Comparison of ENCODE assay signal across 8 cellular contexts in the genomic region with DNA sequence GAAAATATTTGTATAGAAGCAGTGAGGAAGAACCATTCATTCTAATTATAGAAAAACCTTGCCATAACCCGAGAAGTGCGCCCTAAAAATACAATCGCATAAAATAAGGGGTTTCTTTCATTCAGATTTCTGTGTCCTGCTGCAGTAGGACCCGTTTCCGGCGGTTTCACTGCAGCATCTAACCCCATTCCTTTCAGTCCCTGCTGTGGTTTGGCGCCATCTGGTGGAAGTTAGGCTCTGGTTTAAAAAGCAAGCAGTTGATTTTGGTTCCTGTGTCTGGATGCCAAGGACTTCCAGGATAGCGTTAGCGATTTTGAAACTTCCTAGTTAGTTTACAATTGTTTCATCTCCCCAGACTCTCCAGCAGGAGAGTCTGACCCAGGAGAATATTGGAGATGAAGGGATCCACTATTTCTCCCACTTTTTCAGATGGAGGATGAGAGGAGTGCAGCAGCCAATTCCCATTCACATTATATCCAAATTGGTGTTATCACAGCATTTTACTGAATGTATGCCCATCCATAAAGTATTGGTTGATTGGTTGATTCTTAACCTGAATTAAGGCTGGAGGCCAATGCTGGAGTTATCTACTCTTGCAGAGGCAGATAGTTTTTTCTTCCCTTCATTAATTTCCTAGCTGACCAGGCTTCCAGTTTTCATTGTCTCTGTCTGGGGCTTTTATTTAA.
DNase-seq lines count a peak whose midpoint lies in the region; ATAC-seq, FAIRE-seq and TF ChIP-seq lines count a peak whose summit lies in the region.

No MANE protein-coding gene starts in this region.

- H3K4me3 ChIP-seq in endothelial cell of umbilical vein (replicated peaks in 1 of 3; ENCODE audit: insufficient read depth in 1 of 3, low read depth in 1 of 3, low read length in 3 of 3) (peak overlapping the region in 1 of 3 experiments; percentile 37), mucosa of descending colon (no peak overlapping the region)

- H4K20me1 ChIP-seq in endothelial cell of umbilical vein (replicated peaks; ENCODE audit: control insufficient read depth, extremely low read depth, insufficient read depth, low read length) = no peaks in the 10 kb centered on the region

- H3K4me2 ChIP-seq in endothelial cell of umbilical vein (ENCODE audit: insufficient read depth, low read length) = peak overlapping the region; percentile 77

- peak; percentile 94 for FAIRE-seq in endothelial cell of umbilical vein (lab: Jason Lieb, UNC)

- dilution Hi-C loops in endothelial cell of umbilical vein (cut with MboI; ENCODE audit: extremely low pct_ligation_motif_present, low sequenced_read_pairs) = no loop called here

- DNase-seq in COR-L47 (lab: John Stamatoyannopoulos, UW) = peak; percentile 89
- DNase-seq in GM20000 (ENCODE audit: low spot score) = peak; percentile 71
- peak; percentile 80 for DNase-seq in HK-2 (ENCODE audit: unreplicated experiment)
- DNase-seq in NCI-H82 treated with DMSO at 0.1 percent for 48 hours (lab: John Stamatoyannopoulos, UW; ENCODE audit: unreplicated experiment) = peak; percentile 75
- peak; percentile 83 for DNase-seq in activated CD8-positive, alpha-beta memory T cell treated with anti-CD3 and anti-CD28 coated beads for 24 hours
- DNase-seq in endothelial cell of umbilical vein (ENCODE audit: low read depth, low spot score) = peak; percentile 80
- DNase-seq in mucosa of descending colon = peak in 2 of 3 donors; percentile 71 to 95
- peak; percentile 23 to 29 for DNase-seq in stimulated activated CD8-positive, alpha-beta memory T cell treated with anti-CD3 and anti-CD28 coated beads, Interleukin-4, amount 100 ng/mL, for 4 hours (ENCODE audit: low read depth in 2 of 2, low spot score in 1 of 2)

- no peak overlapping the region for H3K27ac ChIP-seq in endothelial cell of umbilical vein (ENCODE audit: insufficient read depth, low read depth, low read length)

- H3K9me1 ChIP-seq in endothelial cell of umbilical vein (replicated peaks; ENCODE audit: control insufficient read depth, extremely low read depth, insufficient read depth, low read length) = no peaks in the 10 kb centered on the region

- BruUV-seq in endothelial cell of umbilical vein (replicated peaks; lab: Mats Ljungman, UMichigan) = no TSS peak

- no peak for TF ChIP-seq POLR2A in endothelial cell of umbilical vein (IDR thresholded peaks at IDR 0.05; ENCODE audit: low read depth, low read length)

- CTCF ChIA-PET in endothelial cell of umbilical vein (lab: Charles Lee) = interaction anchor here (0.6 to 4.4 kb wide), 38 partner anchors 9 to 1089 kb away, joined by 3 to 82 read pairs (median 4); no protein-coding TSS in a partner anchor

- H3K4me1 ChIP-seq in endothelial cell of umbilical vein (ENCODE audit: control insufficient read depth, extremely low read depth, insufficient read depth, low read length) = peaks cover 4% of the 10 kb centered on the region
- no peaks in the 10 kb centered on the region for H3K4me1 ChIP-seq in mucosa of descending colon (ENCODE audit: low read depth)

- H3K36me3 ChIP-seq in endothelial cell of umbilical vein (ENCODE audit: control insufficient read depth in 2 of 2, extremely low read depth in 1 of 2, insufficient read depth in 2 of 2, low read length in 2 of 2) (no peaks in the 10 kb centered on the region), mucosa of descending colon (ENCODE audit: low read depth) (no peaks in the 10 kb centered on the region)

- TF ChIP-seq CTCF in GM20000 (IDR thresholded peaks at IDR 0.05; ENCODE audit: extremely low read depth, missing control alignments) (peak; percentile 76), endothelial cell of umbilical vein (IDR thresholded peaks at IDR 0.05; ENCODE audit: extremely low read depth in 1 of 2, insufficient read depth in 1 of 2, low read depth in 1 of 2, low read length in 2 of 2) (peak; percentile 76 to 87), mucosa of descending colon (IDR thresholded peaks at IDR 0.05) (peak; percentile 80)

- H3K9ac ChIP-seq in endothelial cell of umbilical vein (replicated peaks; ENCODE audit: extremely low read depth, insufficient read depth, low read length) = peak overlapping the region; percentile 28

- intact Hi-C loops in endothelial cell of umbilical vein (cut with micrococcal nuclease) (loop anchor here (1.0 to 5.0 kb wide), 7 partner anchors 33 to 1073 kb away; a partner anchor contains a TSS), mucosa of descending colon (cut with DNase I, micrococcal nuclease) (loop anchor here in 1 of 2 donors (5.0 kb wide), 1 partner anchor 340 kb away; no protein-coding TSS in a partner anchor)

- no peaks in the 10 kb centered on the region for H3K27me3 ChIP-seq in endothelial cell of umbilical vein (ENCODE audit: control insufficient read depth in 2 of 2, insufficient read depth in 2 of 2, low read length in 2 of 2)

- H3K79me2 ChIP-seq in endothelial cell of umbilical vein (ENCODE audit: control insufficient read depth, insufficient read depth, low read length) = no peaks in the 10 kb centered on the region

- peak overlapping the region; percentile 95 for H2AFZ ChIP-seq in endothelial cell of umbilical vein (ENCODE audit: low read depth, low read length)

- POLR2A ChIA-PET in endothelial cell of umbilical vein (lab: Charles Lee) = no interaction called here

- peak; percentile 84 for ATAC-seq in mucosa of descending colon

- no peaks in the 10 kb centered on the region for H3K9me3 ChIP-seq in endothelial cell of umbilical vein (replicated peaks; ENCODE audit: control insufficient read depth, insufficient read depth, low read length)
- H3K9me3 ChIP-seq in mucosa of descending colon = no peaks in the 10 kb centered on the region

TF ChIP-seq in endothelial cell of umbilical vein, 7 proteins besides CTCF, POLR2A, EP300 and RAD21:
- TF ChIP-seq, protein P1, sequence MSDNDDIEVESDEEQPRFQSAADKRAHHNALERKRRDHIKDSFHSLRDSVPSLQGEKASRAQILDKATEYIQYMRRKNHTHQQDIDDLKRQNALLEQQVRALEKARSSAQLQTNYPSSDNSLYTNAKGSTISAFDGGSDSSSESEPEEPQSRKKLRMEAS (IDR thresholded peaks at IDR 0.05; ENCODE audit: insufficient read depth, insufficient read length) = no peak
- TF ChIP-seq FOS (IDR thresholded peaks at IDR 0.05; ENCODE audit: borderline replicate concordance, insufficient read depth, low read length) = no peak
- TF ChIP-seq GATA2 (IDR thresholded peaks at IDR 0.05; ENCODE audit: insufficient read depth, insufficient read length, low read depth, low read length) = no peak
- no peak for TF ChIP-seq MYC (IDR thresholded peaks at IDR 0.05; ENCODE audit: low read depth, low read length)
- TF ChIP-seq POLR2AphosphoS5 (IDR thresholded peaks at IDR 0.05; ENCODE audit: insufficient read depth, low read depth, low read length) = no peak
- TF ChIP-seq JUN (IDR thresholded peaks at IDR 0.05; ENCODE audit: borderline replicate concordance, insufficient read depth, insufficient read length, low read depth) = no peak
- TF ChIP-seq EZH2 (IDR thresholded peaks at IDR 0.05; ENCODE audit: borderline replicate concordance, low read depth, low read length, severe bottlenecking) = no peak

Comparison
In these comparisons a context has a peak if more than half of its experiments do, and no peak if none do; other contexts are left out.
1. DNase-seq: peak in every context shown above with its lines; median percentile 89 in COR-L47; 83 in activated CD8-positive, alpha-beta memory T cell treated with anti-CD3 and anti-CD28 coated beads for 24 hours; 83 in mucosa of descending colon; 80 in HK-2; 80 in endothelial cell of umbilical vein; 75 in NCI-H82 treated with DMSO at 0.1 percent for 48 hours; 71 in GM20000; 26 in stimulated activated CD8-positive, alpha-beta memory T cell treated with anti-CD3 and anti-CD28 coated beads, Interleukin-4, amount 100 ng/mL, for 4 hours.